ENCODE assay signal across 8 cellular contexts in the genomic region with DNA sequence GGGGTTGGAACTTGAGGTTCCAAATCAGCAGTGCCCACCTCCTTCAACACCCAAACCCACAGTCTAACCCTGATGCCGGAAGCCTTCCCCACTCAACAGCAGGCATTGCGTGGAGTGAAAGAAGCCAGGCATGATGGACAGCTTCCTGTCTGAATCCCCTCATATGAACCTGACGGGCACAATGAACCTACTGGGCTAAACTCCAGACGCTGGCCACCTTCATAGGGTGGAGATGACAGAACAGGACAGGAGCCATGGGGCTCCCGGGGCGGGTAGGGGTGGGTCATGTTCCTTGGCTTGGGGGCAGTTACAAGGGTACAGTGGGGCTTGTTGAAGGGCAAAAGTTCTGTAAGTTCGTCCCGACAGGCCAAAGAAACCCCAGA. TPM values are rescaled to one million over a fixed set of nuclear protein-coding genes. Genes with fewer than 3 reads are reported as not detected.
DNase-seq lines count a peak whose midpoint lies in the region; ATAC-seq, FAIRE-seq and TF ChIP-seq lines count a peak whose summit lies in the region.

No MANE protein-coding gene starts in this region.

- intact Hi-C loops in A673 (cut with micrococcal nuclease; ENCODE audit: unreplicated experiment) = no loop called here
- intact Hi-C loops in GM12878 (cut with micrococcal nuclease; ENCODE audit: unreplicated experiment) = no loop called here

- RAD21 ChIA-PET in GM12878 (lab: Charles Lee; ENCODE audit: unreplicated experiment) = interaction anchor here (0.5 kb wide), 1 partner anchor 913 kb away, joined by 3 read pairs; no protein-coding TSS in a partner anchor

- peak overlapping the region; percentile 90 for H3K4me3 ChIP-seq in A673 (ENCODE audit: low read depth, low read length, poor library complexity, severe bottlenecking)
- H3K4me3 ChIP-seq in HAP-1 = peak overlapping the region; percentile 73
- no peak overlapping the region for H3K4me3 ChIP-seq in GM12878
- H3K4me3 ChIP-seq in mucosa of rectum (ENCODE audit: low read length in 2 of 2) = peak overlapping the region; percentile 91 to 95

- peaks cover 17% of the 10 kb centered on the region for H3K36me3 ChIP-seq in A673 (ENCODE audit: insufficient read depth, low read length, poor library complexity, severe bottlenecking)
- H3K36me3 ChIP-seq in HAP-1 (replicated peaks) = peaks cover 17% of the 10 kb centered on the region
- H3K36me3 ChIP-seq in GM12878 (ENCODE audit: control insufficient read depth in 2 of 2, insufficient read depth in 2 of 2, low read length in 1 of 2) = peaks cover 0 to 6% of the 10 kb centered on the region in 2 experiments; a peak in 1 of 4 replicates
- peaks cover 0 to 13% of the 10 kb centered on the region in 2 donors for H3K36me3 ChIP-seq in mucosa of rectum (ENCODE audit: control insufficient read depth in 2 of 2, insufficient read depth in 2 of 2, low read length in 2 of 2)

- in situ Hi-C loops in HAP-1 (cut with MboI; ENCODE audit: low sequenced_read_pairs) (no loop called here), GM12878 (cut with MboI) (no loop called here)

- SMC1A ChIA-PET in GM12878 (lab: Charles Lee; ENCODE audit: uncharacterized antibody, unreplicated experiment) = no interaction called here

- H3K27ac ChIP-seq in A673 (ENCODE audit: low read depth, low read length, poor library complexity, severe bottlenecking) (no peak overlapping the region), GM12878 (ENCODE audit: control insufficient read depth, insufficient read depth) (no peak overlapping the region; the same call in 1 of the 2 replicates), mucosa of rectum (ENCODE audit: low read depth in 2 of 2, low read length in 2 of 2) (peak overlapping the region; percentile 17 to 31)

- BruUV-seq in A673 (replicated peaks; lab: Mats Ljungman, UMichigan) (no TSS peak), GM12878 (replicated peaks; lab: Mats Ljungman, UMichigan) (no TSS peak)

- POLR2A ChIA-PET in A673 (lab: Charles Lee; ENCODE audit: low non-redundant PET) = no interaction called here
- POLR2A ChIA-PET in GM12878 (lab: Charles Lee) = no interaction called here

- FAIRE-seq in GM12878 (lab: Jason Lieb, UNC) = no peak

- 62% methylated on average over 8 of the region's 8 CpGs for WGBS in GM12878 (ENCODE audit: insufficient coverage, insufficient replicate concordance, low lambda C conversion rate, missing lambda C conversion rate)

- H3K9me3 ChIP-seq in A673 (ENCODE audit: low read depth, low read length, poor library complexity, severe bottlenecking) = no peaks in the 10 kb centered on the region
- no peaks in the 10 kb centered on the region for H3K9me3 ChIP-seq in HAP-1
- H3K9me3 ChIP-seq in GM12878 (replicated peaks; ENCODE audit: control insufficient read depth, insufficient read depth, low read length) = no peaks in the 10 kb centered on the region
- H3K9me3 ChIP-seq in mucosa of rectum (ENCODE audit: control insufficient read depth in 2 of 2, low read length in 2 of 2) = no peaks in the 10 kb centered on the region

- peaks cover 3% of the 10 kb centered on the region; the same call in 1 of the 2 replicates for H4K20me1 ChIP-seq in GM12878 (ENCODE audit: control insufficient read depth, insufficient read depth)

- H3K4me2 ChIP-seq in GM12878 (ENCODE audit: control insufficient read depth, insufficient read depth) = peak overlapping the region; percentile 60

- TF ChIP-seq POLR2A in GM12878 (IDR thresholded peaks at IDR 0.05; ENCODE audit: low read depth, low read length) = no peak

- no peak for TF ChIP-seq EP300 in GM12878 (IDR thresholded peaks at IDR 0.05; ENCODE audit: borderline replicate concordance in 1 of 2, control insufficient read depth in 1 of 2, low read depth in 2 of 2, low read length in 2 of 2)

- TF ChIP-seq CTCF in A673 (conservative IDR thresholded peaks at IDR 0.05; ENCODE audit: low read depth, low read length) (no peak), GM12878 (IDR thresholded peaks at IDR 0.05 in 2 of 3, conservative IDR thresholded peaks at IDR 0.05 in 1 of 3; ENCODE audit: control insufficient read depth in 2 of 3, extremely low read depth in 1 of 3, insufficient read depth in 1 of 3, low read depth in 3 of 3, low read length in 3 of 3) (no peak)

- no peak overlapping the region for H3K9ac ChIP-seq in GM12878 (ENCODE audit: control insufficient read depth, insufficient read depth, low read length)
- no peak overlapping the region for H3K9ac ChIP-seq in mucosa of rectum (ENCODE audit: low read depth in 1 of 2, low read length in 2 of 2)

- H3K4me1 ChIP-seq in A673 (ENCODE audit: insufficient read depth, low read length, poor library complexity, severe bottlenecking) = peaks cover 7% of the 10 kb centered on the region
- H3K4me1 ChIP-seq in HAP-1 = peaks cover 29% of the 10 kb centered on the region
- peaks cover 8% of the 10 kb centered on the region; the same call in 1 of the 2 replicates for H3K4me1 ChIP-seq in GM12878 (ENCODE audit: control insufficient read depth, insufficient read depth, low read length)
- peaks cover 6 to 8% of the 10 kb centered on the region in 2 donors for H3K4me1 ChIP-seq in mucosa of rectum (ENCODE audit: control insufficient read depth in 2 of 2, insufficient read depth in 2 of 2, low read length in 2 of 2)

- H2AFZ ChIP-seq in GM12878 (ENCODE audit: control insufficient read depth, low read depth, low read length) = peak overlapping the region; percentile 86

- peaks cover 19% of the 10 kb centered on the region for H3K79me2 ChIP-seq in GM12878 (ENCODE audit: control insufficient read depth, insufficient read depth, low read length)

- CTCF ChIA-PET in A673 (lab: Charles Lee) (no interaction called here), GM12878 (lab: Yijun Ruan, JAX) (interaction anchor here (1.1 kb wide), 1 partner anchor 380 kb away, joined by 3 read pairs; no protein-coding TSS in a partner anchor)

- DNase-seq in A673 (ENCODE audit: low spot score) (no peak), HAP-1 (ENCODE audit: low spot score in 2 of 2) (no peak), GM12878 (ENCODE audit: low read depth, low spot score) (no peak), DMS 273 treated with DMSO at 0.1 percent for 48 hours (lab: John Stamatoyannopoulos, UW) (no peak)
- DNase-seq in stimulated activated CD4-positive, alpha-beta T cell treated with anti-CD3 and anti-CD28 coated beads, Interleukin-15, amount 100 ng/mL, for 24 hours = no peak

- no peak for TF ChIP-seq RAD21 in GM12878 (IDR thresholded peaks at IDR 0.05; ENCODE audit: insufficient read depth, low read depth, low read length)

- ATAC-seq in GM12878 = peak; percentile 3
- ATAC-seq in GM18861 (IDR thresholded peaks at IDR 0.05; ENCODE audit: unreplicated experiment) = no peak
- ATAC-seq in GM21737 (IDR thresholded peaks at IDR 0.05; ENCODE audit: unreplicated experiment) = no peak

- H3K27me3 ChIP-seq in A673 (replicated peaks; ENCODE audit: insufficient read depth, low read depth, low read length, poor library complexity) = peaks cover 7% of the 10 kb centered on the region
- H3K27me3 ChIP-seq in HAP-1 (ENCODE audit: low read depth) = no peaks in the 10 kb centered on the region
- H3K27me3 ChIP-seq in GM12878 (replicated peaks in 1 of 2; ENCODE audit: control insufficient read depth in 2 of 2, insufficient read depth in 2 of 2, low read length in 1 of 2) = no peaks in the 10 kb centered on the region
- no peaks in the 10 kb centered on the region for H3K27me3 ChIP-seq in mucosa of rectum (ENCODE audit: control insufficient read depth in 2 of 2, insufficient read depth in 2 of 2, low read length in 2 of 2)

TF ChIP-seq in GM12878, 131 proteins besides CTCF, POLR2A, EP300 and RAD21 (continues in another document):
- TF ChIP-seq ZNF622 (IDR thresholded peaks at IDR 0.05) = no peak
- no peak for TF ChIP-seq NR2C1 (IDR thresholded peaks at IDR 0.05)
- no peak for TF ChIP-seq SREBF1 (IDR thresholded peaks at IDR 0.05; ENCODE audit: low read length)
- TF ChIP-seq, protein P1, sequence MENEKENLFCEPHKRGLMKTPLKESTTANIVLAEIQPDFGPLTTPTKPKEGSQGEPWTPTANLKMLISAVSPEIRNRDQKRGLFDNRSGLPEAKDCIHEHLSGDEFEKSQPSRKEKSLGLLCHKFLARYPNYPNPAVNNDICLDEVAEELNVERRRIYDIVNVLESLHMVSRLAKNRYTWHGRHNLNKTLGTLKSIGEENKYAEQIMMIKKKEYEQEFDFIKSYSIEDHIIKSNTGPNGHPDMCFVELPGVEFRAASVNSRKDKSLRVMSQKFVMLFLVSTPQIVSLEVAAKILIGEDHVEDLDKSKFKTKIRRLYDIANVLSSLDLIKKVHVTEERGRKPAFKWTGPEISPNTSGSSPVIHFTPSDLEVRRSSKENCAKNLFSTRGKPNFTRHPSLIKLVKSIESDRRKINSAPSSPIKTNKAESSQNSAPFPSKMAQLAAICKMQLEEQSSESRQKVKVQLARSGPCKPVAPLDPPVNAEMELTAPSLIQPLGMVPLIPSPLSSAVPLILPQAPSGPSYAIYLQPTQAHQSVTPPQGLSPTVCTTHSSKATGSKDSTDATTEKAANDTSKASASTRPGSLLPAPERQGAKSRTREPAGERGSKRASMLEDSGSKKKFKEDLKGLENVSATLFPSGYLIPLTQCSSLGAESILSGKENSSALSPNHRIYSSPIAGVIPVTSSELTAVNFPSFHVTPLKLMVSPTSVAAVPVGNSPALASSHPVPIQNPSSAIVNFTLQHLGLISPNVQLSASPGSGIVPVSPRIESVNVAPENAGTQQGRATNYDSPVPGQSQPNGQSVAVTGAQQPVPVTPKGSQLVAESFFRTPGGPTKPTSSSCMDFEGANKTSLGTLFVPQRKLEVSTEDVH (IDR thresholded peaks at IDR 0.05; ENCODE audit: low read depth, partially characterized antibody) = no peak

RNA-seq across cellular contexts. Expression of gene HSBP1, which starts 0.5 kb away (rescaled TPM):
- total RNA-seq in A673 (2021) (163 and 175 TPM in 2 replicates), GM12878 (2014; rRNA removed) (44.1 and 45.9 TPM in 2 replicates), GM12878 (2014; rRNA removed; fragmentation: Illumina TruSeq; extraction: Trizol) (51.3 and 54.1 TPM in 2 replicates), GM12878 (2021) (54.5 and 59.8 TPM in 2 replicates)
- total RNA-seq in GM12878 (2013; cell fraction: nucleolus; rRNA removed) = 7.6 and 11.4 TPM in 2 replicates
- polyA plus RNA-seq in GM12878 (2011; ENCODE audit: low read depth) = 6.0 TPM
- polyA plus RNA-seq in GM12878 (2011; rRNA removed) (109 and 132 TPM in 2 replicates), GM12878 (2014; fragmentation: Illumina TruSeq; extraction: Trizol) (13.4 and 26.6 TPM in 2 replicates), GM12878 (2014; fragmentation: Nextera tagmentation; extraction: Ambion mirVana) (100 to 1,000 TPM; 240 to 263 TPM), GM12878 (2014; rRNA removed) (82.5 and 89.5 TPM in 2 replicates), GM12878 (2016; fragmentation: Nextera tagmentation; extraction: Ambion mirVana) (100 to 1,000 TPM; 188 to 194 TPM)
- 17.1 and 38.7 TPM in 2 replicates for polyA plus RNA-seq in GM12878 (2011; cell fraction: cytosol; rRNA removed)
- 34.6 and 47.6 TPM in 2 replicates for polyA plus RNA-seq in GM12878 (2011; cell fraction: nucleus; rRNA removed)
- polyA plus RNA-seq in GM12878 (2012) = 60.2 and 102 TPM in 2 replicates
- polyA minus RNA-seq in GM12878 (2011; rRNA and poly(A)+ RNA removed) = 25.0 and 53.8 TPM in 2 replicates
- 11.1 and 11.5 TPM in 2 replicates for polyA minus RNA-seq in GM12878 (2011; cell fraction: cytosol; rRNA and poly(A)+ RNA removed)
- polyA minus RNA-seq in GM12878 (2011; cell fraction: nucleus; rRNA and poly(A)+ RNA removed) = 10.2 and 16.3 TPM in 2 replicates

Comparison
In these comparisons a context has a peak if more than half of its experiments do, and no peak if none do; other contexts are left out.
1. H3K27ac ChIP-seq: peak in mucosa of rectum (2 of 2); none in A673 (single experiment) and GM12878 (single experiment).